In genomic region chr14:90903101-90903500, GRCh38 we compare ENCODE assay signal across 8 cellular contexts.
DNase-seq lines count a peak whose midpoint lies in the region; ATAC-seq and TF ChIP-seq lines count a peak whose summit lies in the region.

No MANE protein-coding gene starts in this region.

- H2AFZ ChIP-seq in MM.1S (ENCODE audit: low read length) = no peak overlapping the region

- peak; percentile 75 to 88 (median 82) for ATAC-seq in heart left ventricle
- no peak for ATAC-seq in GM21717 (IDR thresholded peaks at IDR 0.05; ENCODE audit: unreplicated experiment)

- H3K9me3 ChIP-seq in MM.1S (replicated peaks; ENCODE audit: insufficient read depth, low read length) (no peaks in the 10 kb centered on the region), SK-N-MC (ENCODE audit: low read depth, low read length) (no peaks in the 10 kb centered on the region), adipocyte (ENCODE audit: control insufficient read depth, low read length) (no peaks in the 10 kb centered on the region), heart left ventricle (no peaks in the 10 kb centered on the region)

- H3K4me2 ChIP-seq in MM.1S (ENCODE audit: low read depth, low read length) = no peak overlapping the region

- H3K27ac ChIP-seq in MM.1S (ENCODE audit: low read length) (no peak overlapping the region), SK-N-MC (no peak overlapping the region), heart left ventricle (no peak overlapping the region)

- intact Hi-C loops in heart left ventricle (cut with DNase I) = loop anchor here (1.0 to 10.0 kb wide), 9 partner anchors 142 to 608 kb away; partner anchors contain the start of gene RPS6KA5 (in 2 of the 10)

- H3K9me2 ChIP-seq in MM.1S (replicated peaks; ENCODE audit: insufficient read depth, low read length) = no peaks in the 10 kb centered on the region

- no peaks in the 10 kb centered on the region for H3F3A ChIP-seq in MM.1S (ENCODE audit: insufficient read depth, low read length)

- TF ChIP-seq CTCF in GM12875 (IDR thresholded peaks at IDR 0.05; ENCODE audit: borderline replicate concordance, insufficient read depth, low read depth, low read length) (peak; percentile 61; the same call in 1 of the 2 replicates), MM.1S (IDR thresholded peaks at IDR 0.05; ENCODE audit: low read length) (peak; percentile 50), heart left ventricle (IDR thresholded peaks at IDR 0.05) (peak; percentile 54 to 82 (median 70))

- peak; percentile 26 for DNase-seq in 8988T
- DNase-seq in MM.1S = peak; percentile 49
- peak; percentile 24 for DNase-seq in SK-N-MC (ENCODE audit: low read depth, low spot score)
- DNase-seq in adipocyte (ENCODE audit: low read depth) = peak; percentile 81
- DNase-seq in heart left ventricle = peak in 4 of 5 donors; percentile 30 to 50 (median 40)
- peak; percentile 54 for DNase-seq in renal cortical epithelial cell (ENCODE audit: low read depth)

- H3K79me2 ChIP-seq in MM.1S (ENCODE audit: low read length) = no peaks in the 10 kb centered on the region

- WGBS in heart left ventricle, 4 donors = 2 to 5% (median 2%) methylated on average over 1 of the region's 1 CpG

- no peak overlapping the region for H3K9ac ChIP-seq in MM.1S (ENCODE audit: low read length)
- H3K9ac ChIP-seq in SK-N-MC (ENCODE audit: insufficient read length) = no peak overlapping the region
- no peak overlapping the region for H3K9ac ChIP-seq in adipocyte (ENCODE audit: low read length)

- H3K4me3 ChIP-seq in GM12875 (ENCODE audit: low read depth, low read length) (no peak overlapping the region), MM.1S (ENCODE audit: low read length) (no peak overlapping the region), SK-N-MC (no peak overlapping the region), adipocyte (ENCODE audit: low read length) (no peak overlapping the region), heart left ventricle (no peak overlapping the region)

- H3K4me1 ChIP-seq in MM.1S (ENCODE audit: low read length) = no peaks in the 10 kb centered on the region
- H3K4me1 ChIP-seq in adipocyte (ENCODE audit: control insufficient read depth, insufficient read depth, low read length) = no peaks in the 10 kb centered on the region
- no peaks in the 10 kb centered on the region for H3K4me1 ChIP-seq in heart left ventricle

- no peaks in the 10 kb centered on the region for H3K36me3 ChIP-seq in MM.1S (replicated peaks; ENCODE audit: insufficient read depth, low read length)
- H3K36me3 ChIP-seq in SK-N-MC (ENCODE audit: insufficient read depth, low read length) = no peaks in the 10 kb centered on the region
- no peaks in the 10 kb centered on the region for H3K36me3 ChIP-seq in adipocyte (ENCODE audit: control insufficient read depth, insufficient read depth, low read length, severe bottlenecking)
- H3K36me3 ChIP-seq in heart left ventricle = peaks cover 0 to 17% (median 2%) of the 10 kb centered on the region in 9 donors

- H3K27me3 ChIP-seq in MM.1S (replicated peaks; ENCODE audit: insufficient read depth, low read length) (no peaks in the 10 kb centered on the region), adipocyte (replicated peaks; ENCODE audit: control insufficient read depth, insufficient read depth, low read length) (no peaks in the 10 kb centered on the region), heart left ventricle (no peaks in the 10 kb centered on the region)

- TF ChIP-seq POLR2A in heart left ventricle (IDR thresholded peaks at IDR 0.05) = no peak

- no peaks in the 10 kb centered on the region for H4K20me1 ChIP-seq in MM.1S (ENCODE audit: insufficient read depth, low read length)

Comparison
In these comparisons a context has a peak if more than half of its experiments do, and no peak if none do; other contexts are left out.
1. DNase-seq: peak in every context shown above with its lines; median percentile 81 in adipocyte; 54 in renal cortical epithelial cell; 49 in MM.1S; 40 in heart left ventricle; 26 in 8988T; 24 in SK-N-MC.